In genomic region chr20:62053465-62054196, GRCh38 we compare ENCODE assay signal across 17 cellular contexts.
"Had no signal": no experiment of that assay in that cellular context is flagged by ENCODE, and none has a peak within 500 bp of the region (broad histone marks: within the 10 kb centered on the region; RNA-seq: fewer than 3 reads in every experiment).

No MANE protein-coding gene starts in this region.

- H3K27me3 Mint-ChIP-seq: activated naive CD4-positive, alpha-beta T cell treated with anti-CD3 and anti-CD28 coated beads, Interleukin-2, amount 50 U/mL, for 24 hours; activated T-helper 17 cell treated with anti-CD3 and anti-CD28 coated beads, Interleukin-2, amount 50 U/mL, for 72 hours; dendritic cell treated with granulocyte-macrophage colony-stimulating factor and Interleukin-4, amounts not matched to agents 40 ng/mL and 50 ng/mL, for 4 days; naive thymus-derived CD8-positive, alpha-beta T cell; stimulated activated naive CD8-positive, alpha-beta T cell treated with anti-CD3 and anti-CD28 coated beads, Interleukin-15, amount 100 ng/mL, for 72 hours; type B pancreatic cell had no signal

- ATAC-seq: activated CD4-positive, CD25-positive, alpha-beta regulatory T cell treated with anti-CD3 and anti-CD28 coated beads, Interleukin-2, amount 50 U/mL, for 24 hours; activated T-helper 17 cell treated with anti-CD3 and anti-CD28 coated beads, Interleukin-2, amount 50 U/mL, for 72 hours; left cardiac atrium; naive thymus-derived CD8-positive, alpha-beta T cell; stimulated activated naive CD8-positive, alpha-beta T cell treated with anti-CD3 and anti-CD28 coated beads, Interleukin-15, amount 100 ng/mL, for 72 hours had no signal

- H3K27me3 ChIP-seq: breast epithelium, hepatocyte, neutrophil, suprapubic skin had no signal

- H3K36me3 Mint-ChIP-seq: activated naive CD4-positive, alpha-beta T cell treated with anti-CD3 and anti-CD28 coated beads, Interleukin-2, amount 50 U/mL, for 24 hours; naive thymus-derived CD8-positive, alpha-beta T cell had no signal

- H3K4me3 ChIP-seq: breast epithelium, hepatocyte, suprapubic skin had no signal

- FAIRE-seq: astrocyte had no signal

- H3K4me2 ChIP-seq: hepatocyte had no signal

- DNase-seq: activated CD4-positive, alpha-beta T cell treated with anti-CD3 and anti-CD28 coated beads, Interleukin-2, amount 50 U/mL, for 4 hours; effector CD8-positive, alpha-beta T cell; left cardiac atrium; naive thymus-derived CD8-positive, alpha-beta T cell; stimulated activated CD4-positive, alpha-beta T cell treated with anti-CD3 and anti-CD28 coated beads, Interleukin-2, amount 100 ng/mL, for 24 hours; stimulated activated naive CD8-positive, alpha-beta T cell treated with anti-CD3 and anti-CD28 coated beads, Interleukin-15, amount 100 ng/mL, for 72 hours had no signal

- H3K9me3 Mint-ChIP-seq: activated naive CD4-positive, alpha-beta T cell treated with anti-CD3 and anti-CD28 coated beads, Interleukin-2, amount 50 U/mL, for 24 hours; activated T-helper 17 cell treated with anti-CD3 and anti-CD28 coated beads, Interleukin-2, amount 50 U/mL, for 72 hours; dendritic cell treated with granulocyte-macrophage colony-stimulating factor and Interleukin-4, amounts not matched to agents 40 ng/mL and 50 ng/mL, for 4 days; naive thymus-derived CD8-positive, alpha-beta T cell; stimulated activated naive CD8-positive, alpha-beta T cell treated with anti-CD3 and anti-CD28 coated beads, Interleukin-15, amount 100 ng/mL, for 72 hours; type B pancreatic cell had no signal

- H3K4me1 ChIP-seq: breast epithelium, parathyroid adenoma, suprapubic skin had no signal

- H3K9me3 ChIP-seq: breast epithelium, neutrophil, suprapubic skin had no signal

- H3K4me3 Mint-ChIP-seq: activated naive CD4-positive, alpha-beta T cell treated with anti-CD3 and anti-CD28 coated beads, Interleukin-2, amount 50 U/mL, for 24 hours; activated T-helper 17 cell treated with anti-CD3 and anti-CD28 coated beads, Interleukin-2, amount 50 U/mL, for 72 hours; dendritic cell treated with granulocyte-macrophage colony-stimulating factor and Interleukin-4, amounts not matched to agents 40 ng/mL and 50 ng/mL, for 4 days; stimulated activated naive CD8-positive, alpha-beta T cell treated with anti-CD3 and anti-CD28 coated beads, Interleukin-15, amount 100 ng/mL, for 72 hours; type B pancreatic cell had no signal

- H3K27ac Mint-ChIP-seq: activated naive CD4-positive, alpha-beta T cell treated with anti-CD3 and anti-CD28 coated beads, Interleukin-2, amount 50 U/mL, for 24 hours; activated T-helper 17 cell treated with anti-CD3 and anti-CD28 coated beads, Interleukin-2, amount 50 U/mL, for 72 hours; dendritic cell treated with granulocyte-macrophage colony-stimulating factor and Interleukin-4, amounts not matched to agents 40 ng/mL and 50 ng/mL, for 4 days; type B pancreatic cell had no signal

- H3K27ac ChIP-seq: breast epithelium, hepatocyte, neutrophil, parathyroid adenoma, suprapubic skin had no signal

- H3K9ac ChIP-seq: parathyroid adenoma had no signal

- H3K36me3 ChIP-seq: breast epithelium had no signal
